In genomic region chr5:93586948-93587918, GRCh38 we compare ENCODE assay signal across 1 cellular context.
TF ChIP-seq lines count a peak whose summit lies in the region.

No MANE protein-coding gene starts in this region.

TF ChIP-seq in HepG2, 621 proteins besides CTCF, POLR2A, EP300 and RAD21:
- TF ChIP-seq HOXA3 (CRISPR knock-in tag; IDR thresholded peaks at IDR 0.05), result peak; percentile 39; the same call in 1 of the 2 replicates
- TF ChIP-seq KDM5B (CRISPR knock-in tag; IDR thresholded peaks at IDR 0.05; ENCODE audit: borderline replicate concordance), result peak; percentile 36; the same call in 1 of the 2 replicates
- no peak for TF ChIP-seq HOXA5 (CRISPR knock-in tag; IDR thresholded peaks at IDR 0.05)
- TF ChIP-seq ZNF530 (CRISPR knock-in tag; IDR thresholded peaks at IDR 0.05; ENCODE audit: low read depth), result no peak
- TF ChIP-seq ZFY (CRISPR knock-in tag; IDR thresholded peaks at IDR 0.05), result 0 out of 2 replicates have a peak, but pooled peaks have one; percentile 26
- no peak for TF ChIP-seq ZNF337 (CRISPR knock-in tag; IDR thresholded peaks at IDR 0.05; ENCODE audit: borderline replicate concordance, low read depth)
- 0 out of 2 replicates have a peak, but pooled peaks have one; percentile 15 for TF ChIP-seq ZHX1 (CRISPR knock-in tag; IDR thresholded peaks at IDR 0.05; ENCODE audit: low read depth)
- TF ChIP-seq ZNF180 (CRISPR knock-in tag; IDR thresholded peaks at IDR 0.05; ENCODE audit: borderline replicate concordance, low read depth), result no peak
- TF ChIP-seq ZNF17 (CRISPR knock-in tag; IDR thresholded peaks at IDR 0.05), result no peak
- TF ChIP-seq PCBP2 (optimal IDR thresholded peaks at IDR 0.05; ENCODE audit: low read depth, low read length, poor library complexity, severe bottlenecking), result no peak
- TF ChIP-seq ZNF687 (CRISPR knock-in tag; IDR thresholded peaks at IDR 0.05), result peak; percentile 50; the same call in 1 of the 2 replicates
- peak; percentile 17; the same call in 1 of the 2 replicates for TF ChIP-seq ZMYM4 (CRISPR knock-in tag; IDR thresholded peaks at IDR 0.05)
- TF ChIP-seq SRY (CRISPR knock-in tag; IDR thresholded peaks at IDR 0.05), result no peak
- no peak for TF ChIP-seq AGO1 (IDR thresholded peaks at IDR 0.05; ENCODE audit: low read depth, low read length, poor library complexity, severe bottlenecking)
- TF ChIP-seq ZBTB4 (CRISPR knock-in tag; IDR thresholded peaks at IDR 0.05; ENCODE audit: borderline replicate concordance), result peak; percentile 75; the same call in 1 of the 2 replicates
- peak; percentile 95 for TF ChIP-seq ZBTB33 (CRISPR knock-in tag; IDR thresholded peaks at IDR 0.05)
- TF ChIP-seq POLR2AphosphoS5 (IDR thresholded peaks at IDR 0.05; ENCODE audit: low read depth, low read length), result 0 out of 2 replicates have a peak, but pooled peaks have one; percentile 10
- TF ChIP-seq HNF4A (CRISPR knock-in tag; IDR thresholded peaks at IDR 0.05), result 0 out of 2 replicates have a peak, but pooled peaks have one; percentile 12
- TF ChIP-seq ZFP91 (CRISPR knock-in tag; IDR thresholded peaks at IDR 0.05; ENCODE audit: borderline replicate concordance), result 0 out of 2 replicates have a peak, but pooled peaks have one; percentile 15
- no peak for TF ChIP-seq RBM22 (optimal IDR thresholded peaks at IDR 0.05; ENCODE audit: low read length)
- no peak for TF ChIP-seq PRDM10 (CRISPR knock-in tag; IDR thresholded peaks at IDR 0.05; ENCODE audit: low read depth)
- TF ChIP-seq PRPF4 (IDR thresholded peaks at IDR 0.05; ENCODE audit: low read depth, low read length, poor library complexity, severe bottlenecking), result peak; percentile 35
TF ChIP-seq in HepG2: peak in this region for 12.
